ENCODE assay signal across 29 cellular contexts in genomic region chr5:178187014-178187413, GRCh38. TPM values are rescaled to one million over a fixed set of nuclear protein-coding genes. Genes with fewer than 3 reads are reported as not detected.
"Had no signal": no experiment of that assay in that cellular context is flagged by ENCODE, and none has a peak within 500 bp of the region (broad histone marks: within the 10 kb centered on the region; RNA-seq: fewer than 3 reads in every experiment).

A gene with protein sequence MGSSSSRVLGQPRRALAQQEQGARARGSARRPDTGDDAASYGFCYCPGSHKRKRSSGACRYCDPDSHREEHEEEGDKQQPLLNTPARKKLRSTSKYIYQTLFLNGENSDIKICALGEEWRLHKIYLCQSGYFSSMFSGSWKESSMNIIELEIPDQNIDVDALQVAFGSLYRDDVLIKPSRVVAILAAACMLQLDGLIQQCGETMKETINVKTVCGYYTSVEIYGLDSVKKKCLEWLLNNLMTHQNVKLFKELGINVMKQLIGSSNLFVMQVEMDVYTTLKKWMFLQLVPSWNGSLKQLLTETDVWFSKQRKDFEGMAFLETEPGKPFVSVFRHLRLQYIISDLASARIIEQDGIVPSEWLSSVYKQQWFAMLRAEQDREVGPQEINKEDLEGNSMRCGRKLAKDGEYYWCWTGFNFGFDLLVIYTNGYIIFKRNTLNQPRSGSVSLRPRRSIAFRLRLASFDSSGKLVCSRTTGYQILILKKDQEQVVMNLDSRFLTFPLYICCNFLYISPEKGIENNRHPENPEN (minus strand): TSS chr5:178187371. CDS start chr5:178187299, 72 bp downstream.

- H3K4me1 ChIP-seq: esophagus muscularis mucosa, pancreas, stomach, suprapubic skin, transverse colon had no signal

- H3K4me3 ChIP-seq: coronary artery, esophagus muscularis mucosa, hepatocyte, pancreas, right lobe of liver, stomach, suprapubic skin, transverse colon had no signal

- H3K79me2 ChIP-seq: hepatocyte had no signal

- H3K27ac ChIP-seq: coronary artery, esophagus muscularis mucosa, hepatocyte, neutrophil, pancreas, right lobe of liver, stomach, suprapubic skin, transverse colon, VCaP had no signal

- H3K4me2 ChIP-seq: hepatocyte had no signal

- ATAC-seq: activated CD8-positive, alpha-beta memory T cell treated with anti-CD3 and anti-CD28 coated beads, Interleukin-2, amount 10 ng/mL, durations not matched to agents 7 days and 5 days; activated CD8-positive, alpha-beta T cell treated with anti-CD3 and anti-CD28 coated beads for 36 hours; left ventricle myocardium superior; natural killer cell; pancreas; stimulated activated memory B cell treated with anti-CD40 and anti-IgM and Interleukin-4, amounts not matched to agents 10 μg/mL and 1 μg/mL and 100 μg/mL, for 72 hours had no signal

- DNase-seq: activated CD4-positive, alpha-beta T cell treated with anti-CD3 and anti-CD28 coated beads, Interleukin-2, amount 10 ng/mL, durations not matched to agents 7 days and 5 days; activated CD8-positive, alpha-beta memory T cell treated with anti-CD3 and anti-CD28 coated beads, Interleukin-2, amount 10 ng/mL, durations not matched to agents 7 days and 5 days; activated CD8-positive, alpha-beta T cell treated with anti-CD3 and anti-CD28 coated beads for 36 hours; activated gamma-delta T cell; activated naive CD4-positive, alpha-beta T cell treated with anti-CD3 and anti-CD28 coated beads, Interleukin-2, amount 50 U/mL, for 16 hours; activated naive CD8-positive, alpha-beta T cell treated with anti-CD3 and anti-CD28 coated beads, Interleukin-2, amount 50 U/mL, for 24 hours; activated T-cell treated with anti-CD3 and anti-CD28 coated beads for 4 hours; cerebellar nuclear complex; glutamatergic neuron; kidney glomerular epithelial cell; left ventricle myocardium superior; mammary epithelial cell; midbrain; natural killer cell; pancreas; right lobe of liver; small intestine; stimulated activated CD4-positive, alpha-beta T cell treated with anti-CD3 and anti-CD28 coated beads, Interleukin-2, amount 100 ng/mL, for 24 hours; stomach; transverse colon had no signal

- H3K9me3 ChIP-seq: esophagus muscularis mucosa, neutrophil, pancreas, right lobe of liver, stomach, suprapubic skin, transverse colon had no signal

- FAIRE-seq: frontal cortex, pancreas, small intestine had no signal

- H3K36me3 ChIP-seq: esophagus muscularis mucosa, neutrophil, pancreas, right lobe of liver, stomach, suprapubic skin, transverse colon had no signal

- H3K27me3 ChIP-seq: hepatocyte, neutrophil, pancreas, right lobe of liver, suprapubic skin, transverse colon had no signal

- H2AFZ ChIP-seq: hepatocyte had no signal

RNA-seq across cellular contexts. Expression of the gene that starts here (rescaled TPM):
- total RNA-seq: activated CD4-positive, alpha-beta T cell treated with anti-CD3 and anti-CD28 coated beads, Interleukin-2, amount 10 ng/mL, durations not matched to agents 7 days and 5 days; activated CD8-positive, alpha-beta memory T cell treated with anti-CD3 and anti-CD28 coated beads, Interleukin-2, amount 10 ng/mL, durations not matched to agents 7 days and 5 days; activated CD8-positive, alpha-beta T cell treated with anti-CD3 and anti-CD28 coated beads for 36 hours; esophagus muscularis mucosa; frontal cortex; hepatocyte; left ventricle myocardium superior; mammary epithelial cell; natural killer cell; pancreas; pulmonary artery endothelial cell; right lobe of liver; stomach; transverse colon had no signal
- polyA plus RNA-seq: hepatocyte, mammary epithelial cell, pancreas, small intestine, stomach had no signal
